8 cellular contexts compared by ENCODE assay signal in genomic region chr22:36510966-36511881, GRCh38. TPM values are rescaled to one million over a fixed set of nuclear protein-coding genes. Genes with fewer than 3 reads are reported as not detected.
DNase-seq lines count a peak whose midpoint lies in the region; ATAC-seq, FAIRE-seq and TF ChIP-seq lines count a peak whose summit lies in the region.

No MANE protein-coding gene starts in this region.

- peak; percentile 47 for ATAC-seq in PC-3
- ATAC-seq in GM21717 (IDR thresholded peaks at IDR 0.05; ENCODE audit: unreplicated experiment), result no peak
- ATAC-seq in omental fat pad (ENCODE audit: low FRiP score), result no peak

- H3K4me2 ChIP-seq in PC-3 (ENCODE audit: low read length), result no peak overlapping the region

- peaks cover 3% of the 10 kb centered on the region for H3F3A ChIP-seq in PC-3 (ENCODE audit: low read length, unreplicated experiment)

- peak; percentile 45 for FAIRE-seq in GM12891 (lab: Jason Lieb, UNC)

- TF ChIP-seq EP300 in stomach (IDR thresholded peaks at IDR 0.05), result no peak

- H3K36me3 ChIP-seq in BJ (ENCODE audit: control insufficient read depth, insufficient read depth, low read length), result peaks cover 30% of the 10 kb centered on the region
- peaks cover 36% of the 10 kb centered on the region for H3K36me3 ChIP-seq in PC-3 (ENCODE audit: low read depth, low read length)
- peaks cover 57 to 66% (median 63%) of the 10 kb centered on the region in 4 donors for H3K36me3 ChIP-seq in stomach

- DNase-seq in BJ (ENCODE audit: low read depth) (no peak), GM12891 (ENCODE audit: insufficient read length, low spot score) (no peak), PC-3 (peak; percentile 42), amniotic epithelial cell (ENCODE audit: low read depth) (peak; percentile 64), iris pigment epithelial cell (ENCODE audit: low read depth) (peak; percentile 64), stomach (no peak), omental fat pad (ENCODE audit: low spot score) (no peak)

- H3K4me3 ChIP-seq in BJ (ENCODE audit: low read depth, low read length), result no peak overlapping the region
- no peak overlapping the region for H3K4me3 ChIP-seq in PC-3 (ENCODE audit: low read length)
- no peak overlapping the region for H3K4me3 ChIP-seq in stomach

- POLR2A ChIA-PET in BJ (lab: Charles Lee), result interaction anchor here (0.5 to 0.7 kb wide), 3 partner anchors 36 to 539 kb away, joined by 4 to 9 read pairs (median 8); no protein-coding TSS in a partner anchor
- POLR2A ChIA-PET in PC-3 (lab: Charles Lee; ENCODE audit: unreplicated experiment), result no interaction called here

- intact Hi-C loops in PC-3 (cut with micrococcal nuclease), result no loop called here
- intact Hi-C loops in stomach (cut with DNase I; ENCODE audit: low total_unique reads), result no loop called here

- TF ChIP-seq POLR2A in GM12891 (IDR thresholded peaks at IDR 0.05; ENCODE audit: low read depth, low read length) (no peak), stomach (IDR thresholded peaks at IDR 0.05) (no peak)

- 0 out of 2 replicates have a peak, but pooled peaks cover 5% of the 10 kb centered on the region for H4K20me1 ChIP-seq in PC-3 (ENCODE audit: low read length)

- CTCF ChIA-PET in BJ (lab: Yijun Ruan, JAX), result interaction anchor here (0.6 to 4.7 kb wide), 10 partner anchors 12 to 263 kb away, joined by 3 to 63 read pairs (median 4); partner anchors contain the start of gene EIF3D
- CTCF ChIA-PET in PC-3 (lab: Charles Lee), result no interaction called here

- WGBS in stomach, 5 donors, result 63 to 69% (median 64%) methylated on average over 17 of the region's 17 CpGs

- H2AFZ ChIP-seq in PC-3 (ENCODE audit: low read length), result no peak overlapping the region

- H3K4me1 ChIP-seq in PC-3 (ENCODE audit: insufficient read depth, low read length) (peaks cover 9% of the 10 kb centered on the region; the same call in 1 of the 2 replicates), stomach (peaks cover 12 to 27% (median 17%) of the 10 kb centered on the region in 4 donors)

- no peaks in the 10 kb centered on the region for H3K27me3 ChIP-seq in BJ (ENCODE audit: control insufficient read depth, insufficient read depth, low read length)
- no peaks in the 10 kb centered on the region for H3K27me3 ChIP-seq in PC-3 (ENCODE audit: low read length)
- no peaks in the 10 kb centered on the region for H3K27me3 ChIP-seq in stomach

- no peaks in the 10 kb centered on the region for H3K9me3 ChIP-seq in PC-3 (ENCODE audit: low read length)
- no peaks in the 10 kb centered on the region for H3K9me3 ChIP-seq in stomach

- no peaks in the 10 kb centered on the region for H3K79me2 ChIP-seq in PC-3 (ENCODE audit: low read length)

- H3K9ac ChIP-seq in PC-3 (ENCODE audit: low read length), result no peak overlapping the region

- H3K9me2 ChIP-seq in PC-3 (replicated peaks; ENCODE audit: low read length), result no peaks in the 10 kb centered on the region

- BruUV-seq in PC-3 (replicated peaks; lab: Mats Ljungman, UMichigan), result TSS peak; percentile 21

- H3K27ac ChIP-seq in PC-3 (ENCODE audit: low read length), result no peak overlapping the region
- H3K27ac ChIP-seq in stomach, result peak overlapping the region in 2 of 5 donors; percentile 42 to 47

- TF ChIP-seq CTCF in BJ (IDR thresholded peaks at IDR 0.05; ENCODE audit: insufficient read depth, low read depth, low read length) (peak; percentile 72), PC-3 (conservative IDR thresholded peaks at IDR 0.05; ENCODE audit: low read depth, low read length) (peak; percentile 62), stomach (IDR thresholded peaks at IDR 0.05) (peak in 5 of 7 experiments; percentile 7 to 66 (median 50)), omental fat pad (IDR thresholded peaks at IDR 0.05) (no peak)

TF ChIP-seq in GM12891, 5 proteins besides CTCF, POLR2A, EP300 and RAD21:
- TF ChIP-seq POLR2AphosphoS5 (IDR thresholded peaks at IDR 0.05; ENCODE audit: low read depth, low read length) (peak; percentile 28; the same call in 1 of the 2 replicates), POU2F2 (IDR thresholded peaks at IDR 0.05; ENCODE audit: low read depth, low read length) (no peak), PAX5 (IDR thresholded peaks at IDR 0.05; ENCODE audit: insufficient read depth, low read length, severe bottlenecking) (no peak)

RNA-seq across cellular contexts. Expression of gene FOXRED2, which starts 4.4 kb away (rescaled TPM):
- polyA plus RNA-seq in BJ (2011; rRNA removed) (1.6 and 3.2 TPM in 2 replicates), stomach (1 to 10 TPM in 2 of 3 donors, under 1 TPM in 1; 0.76 to 2.5 (median 1.9) TPM)
- polyA minus RNA-seq in BJ (2011; rRNA and poly(A)+ RNA removed), result 2.7 and 3.0 TPM in 2 replicates
- 4.2 TPM for polyA plus RNA-seq in GM12891 (2012; ENCODE audit: low read depth, missing spikeins)
- total RNA-seq in PC-3 (2014; rRNA removed) (5.5 and 6.5 TPM in 2 replicates), stomach (10 to 100 TPM in 1 of 5 donors, 1 to 10 TPM in 4; 2.9 to 17.5 (median 6.5) TPM), omental fat pad (10 to 100 TPM in 1 of 4 donors, 1 to 10 TPM in 3; 4.0 to 11.7 (median 5.1) TPM)

RNA-seq across cellular contexts. Expression of gene EIF3D, which starts 17.7 kb away (rescaled TPM):
- polyA plus RNA-seq in BJ (2011; rRNA removed) (420 and 505 TPM in 2 replicates), stomach (100 to 1,000 TPM; 172 to 242 (median 230) TPM)
- 212 and 368 TPM in 2 replicates for polyA minus RNA-seq in BJ (2011; rRNA and poly(A)+ RNA removed)
- polyA plus RNA-seq in GM12891 (2012; ENCODE audit: low read depth, missing spikeins), result 325 TPM
- total RNA-seq in PC-3 (2014; rRNA removed) (210 and 247 TPM in 2 replicates), stomach (100 to 1,000 TPM in 4 of 5 donors, 10 to 100 TPM in 1; 80.4 to 212 (median 160) TPM), omental fat pad (100 to 1,000 TPM; 248 to 355 (median 268) TPM)

RNA-seq across cellular contexts. Expression of gene TXN2, which starts 29.8 kb away (rescaled TPM):
- polyA plus RNA-seq in BJ (2011; rRNA removed), result 139 and 192 TPM in 2 replicates
- polyA minus RNA-seq in BJ (2011; rRNA and poly(A)+ RNA removed), result 37.2 and 72.0 TPM in 2 replicates
- 146 TPM for polyA plus RNA-seq in GM12891 (2012; ENCODE audit: low read depth, missing spikeins)
- 49.6 and 52.5 TPM in 2 replicates for total RNA-seq in PC-3 (2014; rRNA removed)
- 100 to 1,000 TPM in 1 of 5 donors, 10 to 100 TPM in 3, 1 to 10 TPM in 1; 7.0 to 279 (median 43.7) TPM for total RNA-seq in stomach
- polyA plus RNA-seq in stomach, result 100 to 1,000 TPM in 2 of 3 donors, 10 to 100 TPM in 1; 86.8 to 144 (median 124) TPM
- 10 to 100 TPM; 53.2 to 82.0 (median 66.2) TPM for total RNA-seq in omental fat pad

Comparison
In these comparisons a context has a peak if more than half of its experiments do, and no peak if none do; other contexts are left out.
1. DNase-seq: peak in PC-3 (single experiment), amniotic epithelial cell (single experiment) and iris pigment epithelial cell (single experiment); none in BJ (single experiment), GM12891 (single experiment), stomach (single experiment) and omental fat pad (single experiment).
2. CTCF ChIP-seq: peak in BJ (single experiment), PC-3 (single experiment) and stomach (5 of 7); none in omental fat pad (0 of 3).